ENCODE assay signal across 1 cellular context in the genomic region with DNA sequence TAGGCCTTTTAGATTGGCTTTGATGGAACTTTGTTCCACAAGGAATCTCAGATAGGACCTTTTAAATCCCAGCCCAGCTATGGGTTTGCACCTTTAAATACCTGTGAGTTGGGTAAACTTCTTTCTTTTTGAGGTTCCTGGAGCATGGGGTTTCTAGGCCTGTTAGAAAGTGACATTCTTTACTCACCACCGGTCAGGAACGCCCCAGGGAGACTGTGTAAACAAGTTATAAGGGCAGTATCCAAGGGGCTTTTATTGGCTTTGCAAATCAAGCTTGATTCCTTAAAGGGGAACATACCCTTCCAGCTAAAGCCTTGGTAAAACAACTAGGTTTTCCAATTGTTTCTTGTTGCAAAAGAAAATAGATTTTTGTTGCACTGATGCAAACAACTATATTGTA.
TF ChIP-seq lines count a peak whose summit lies in the region.

No MANE protein-coding gene starts in this region.

TF ChIP-seq in H1, 55 proteins besides CTCF, POLR2A, EP300 and RAD21:
- TF ChIP-seq, protein P1, sequence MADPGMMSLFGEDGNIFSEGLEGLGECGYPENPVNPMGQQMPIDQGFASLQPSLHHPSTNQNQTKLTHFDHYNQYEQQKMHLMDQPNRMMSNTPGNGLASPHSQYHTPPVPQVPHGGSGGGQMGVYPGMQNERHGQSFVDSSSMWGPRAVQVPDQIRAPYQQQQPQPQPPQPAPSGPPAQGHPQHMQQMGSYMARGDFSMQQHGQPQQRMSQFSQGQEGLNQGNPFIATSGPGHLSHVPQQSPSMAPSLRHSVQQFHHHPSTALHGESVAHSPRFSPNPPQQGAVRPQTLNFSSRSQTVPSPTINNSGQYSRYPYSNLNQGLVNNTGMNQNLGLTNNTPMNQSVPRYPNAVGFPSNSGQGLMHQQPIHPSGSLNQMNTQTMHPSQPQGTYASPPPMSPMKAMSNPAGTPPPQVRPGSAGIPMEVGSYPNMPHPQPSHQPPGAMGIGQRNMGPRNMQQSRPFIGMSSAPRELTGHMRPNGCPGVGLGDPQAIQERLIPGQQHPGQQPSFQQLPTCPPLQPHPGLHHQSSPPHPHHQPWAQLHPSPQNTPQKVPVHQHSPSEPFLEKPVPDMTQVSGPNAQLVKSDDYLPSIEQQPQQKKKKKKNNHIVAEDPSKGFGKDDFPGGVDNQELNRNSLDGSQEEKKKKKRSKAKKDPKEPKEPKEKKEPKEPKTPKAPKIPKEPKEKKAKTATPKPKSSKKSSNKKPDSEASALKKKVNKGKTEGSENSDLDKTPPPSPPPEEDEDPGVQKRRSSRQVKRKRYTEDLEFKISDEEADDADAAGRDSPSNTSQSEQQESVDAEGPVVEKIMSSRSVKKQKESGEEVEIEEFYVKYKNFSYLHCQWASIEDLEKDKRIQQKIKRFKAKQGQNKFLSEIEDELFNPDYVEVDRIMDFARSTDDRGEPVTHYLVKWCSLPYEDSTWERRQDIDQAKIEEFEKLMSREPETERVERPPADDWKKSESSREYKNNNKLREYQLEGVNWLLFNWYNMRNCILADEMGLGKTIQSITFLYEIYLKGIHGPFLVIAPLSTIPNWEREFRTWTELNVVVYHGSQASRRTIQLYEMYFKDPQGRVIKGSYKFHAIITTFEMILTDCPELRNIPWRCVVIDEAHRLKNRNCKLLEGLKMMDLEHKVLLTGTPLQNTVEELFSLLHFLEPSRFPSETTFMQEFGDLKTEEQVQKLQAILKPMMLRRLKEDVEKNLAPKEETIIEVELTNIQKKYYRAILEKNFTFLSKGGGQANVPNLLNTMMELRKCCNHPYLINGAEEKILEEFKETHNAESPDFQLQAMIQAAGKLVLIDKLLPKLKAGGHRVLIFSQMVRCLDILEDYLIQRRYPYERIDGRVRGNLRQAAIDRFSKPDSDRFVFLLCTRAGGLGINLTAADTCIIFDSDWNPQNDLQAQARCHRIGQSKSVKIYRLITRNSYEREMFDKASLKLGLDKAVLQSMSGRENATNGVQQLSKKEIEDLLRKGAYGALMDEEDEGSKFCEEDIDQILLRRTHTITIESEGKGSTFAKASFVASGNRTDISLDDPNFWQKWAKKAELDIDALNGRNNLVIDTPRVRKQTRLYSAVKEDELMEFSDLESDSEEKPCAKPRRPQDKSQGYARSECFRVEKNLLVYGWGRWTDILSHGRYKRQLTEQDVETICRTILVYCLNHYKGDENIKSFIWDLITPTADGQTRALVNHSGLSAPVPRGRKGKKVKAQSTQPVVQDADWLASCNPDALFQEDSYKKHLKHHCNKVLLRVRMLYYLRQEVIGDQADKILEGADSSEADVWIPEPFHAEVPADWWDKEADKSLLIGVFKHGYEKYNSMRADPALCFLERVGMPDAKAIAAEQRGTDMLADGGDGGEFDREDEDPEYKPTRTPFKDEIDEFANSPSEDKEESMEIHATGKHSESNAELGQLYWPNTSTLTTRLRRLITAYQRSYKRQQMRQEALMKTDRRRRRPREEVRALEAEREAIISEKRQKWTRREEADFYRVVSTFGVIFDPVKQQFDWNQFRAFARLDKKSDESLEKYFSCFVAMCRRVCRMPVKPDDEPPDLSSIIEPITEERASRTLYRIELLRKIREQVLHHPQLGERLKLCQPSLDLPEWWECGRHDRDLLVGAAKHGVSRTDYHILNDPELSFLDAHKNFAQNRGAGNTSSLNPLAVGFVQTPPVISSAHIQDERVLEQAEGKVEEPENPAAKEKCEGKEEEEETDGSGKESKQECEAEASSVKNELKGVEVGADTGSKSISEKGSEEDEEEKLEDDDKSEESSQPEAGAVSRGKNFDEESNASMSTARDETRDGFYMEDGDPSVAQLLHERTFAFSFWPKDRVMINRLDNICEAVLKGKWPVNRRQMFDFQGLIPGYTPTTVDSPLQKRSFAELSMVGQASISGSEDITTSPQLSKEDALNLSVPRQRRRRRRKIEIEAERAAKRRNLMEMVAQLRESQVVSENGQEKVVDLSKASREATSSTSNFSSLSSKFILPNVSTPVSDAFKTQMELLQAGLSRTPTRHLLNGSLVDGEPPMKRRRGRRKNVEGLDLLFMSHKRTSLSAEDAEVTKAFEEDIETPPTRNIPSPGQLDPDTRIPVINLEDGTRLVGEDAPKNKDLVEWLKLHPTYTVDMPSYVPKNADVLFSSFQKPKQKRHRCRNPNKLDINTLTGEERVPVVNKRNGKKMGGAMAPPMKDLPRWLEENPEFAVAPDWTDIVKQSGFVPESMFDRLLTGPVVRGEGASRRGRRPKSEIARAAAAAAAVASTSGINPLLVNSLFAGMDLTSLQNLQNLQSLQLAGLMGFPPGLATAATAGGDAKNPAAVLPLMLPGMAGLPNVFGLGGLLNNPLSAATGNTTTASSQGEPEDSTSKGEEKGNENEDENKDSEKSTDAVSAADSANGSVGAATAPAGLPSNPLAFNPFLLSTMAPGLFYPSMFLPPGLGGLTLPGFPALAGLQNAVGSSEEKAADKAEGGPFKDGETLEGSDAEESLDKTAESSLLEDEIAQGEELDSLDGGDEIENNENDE (IDR thresholded peaks at IDR 0.05; ENCODE audit: insufficient replicate concordance, low read length) = no peak
- TF ChIP-seq POLR2AphosphoS5 (IDR thresholded peaks at IDR 0.05; ENCODE audit: low read depth, low read length) (no peak), JUND (IDR thresholded peaks at IDR 0.05; ENCODE audit: low read length) (no peak), ASH2L (IDR thresholded peaks at IDR 0.05; ENCODE audit: low read length) (no peak), GABPA (IDR thresholded peaks at IDR 0.05; ENCODE audit: borderline replicate concordance, insufficient read depth, low read length) (no peak), PHF8 (conservative IDR thresholded peaks at IDR 0.05; ENCODE audit: low read depth, low read length) (no peak), CBX5 (IDR thresholded peaks at IDR 0.05; ENCODE audit: low read depth, low read length) (no peak), SUZ12 (IDR thresholded peaks at IDR 0.05; ENCODE audit: low read length) (no peak), RXRA (IDR thresholded peaks at IDR 0.05; ENCODE audit: insufficient read depth, low read depth, low read length) (no peak), YY1 (IDR thresholded peaks at IDR 0.05; ENCODE audit: low read depth, low read length) (no peak), SP4 (IDR thresholded peaks at IDR 0.05; ENCODE audit: low read length) (no peak), KDM5A (IDR thresholded peaks at IDR 0.05; ENCODE audit: low read length) (no peak), POU5F1 (IDR thresholded peaks at IDR 0.05; ENCODE audit: low read depth, low read length) (no peak)
- TF ChIP-seq, protein P2, sequence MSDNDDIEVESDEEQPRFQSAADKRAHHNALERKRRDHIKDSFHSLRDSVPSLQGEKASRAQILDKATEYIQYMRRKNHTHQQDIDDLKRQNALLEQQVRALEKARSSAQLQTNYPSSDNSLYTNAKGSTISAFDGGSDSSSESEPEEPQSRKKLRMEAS (IDR thresholded peaks at IDR 0.05) = no peak
- TF ChIP-seq, protein P3, sequence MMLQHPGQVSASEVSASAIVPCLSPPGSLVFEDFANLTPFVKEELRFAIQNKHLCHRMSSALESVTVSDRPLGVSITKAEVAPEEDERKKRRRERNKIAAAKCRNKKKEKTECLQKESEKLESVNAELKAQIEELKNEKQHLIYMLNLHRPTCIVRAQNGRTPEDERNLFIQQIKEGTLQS (IDR thresholded peaks at IDR 0.05; ENCODE audit: insufficient read depth, low read depth, low read length) = no peak
